In genomic region chr11:95706974-95707387, GRCh38 we compare ENCODE assay signal across 1 cellular context.
TF ChIP-seq lines count a peak whose summit lies in the region.

No MANE protein-coding gene starts in this region.

TF ChIP-seq in K562, 482 proteins besides CTCF, POLR2A, EP300 and RAD21 (continued from another document):
- peak; percentile 86 for TF ChIP-seq CBFA2T3 (IDR thresholded peaks at IDR 0.05)
- peak; percentile 17 for TF ChIP-seq TBP (optimal IDR thresholded peaks at IDR 0.05; ENCODE audit: low read depth, low read length)
- peak; percentile 38; the same call in 1 of the 2 replicates for TF ChIP-seq CREB1 (IDR thresholded peaks at IDR 0.05)
- TF ChIP-seq CREB1 (CRISPR knock-in tag; IDR thresholded peaks at IDR 0.05) = 0 out of 2 replicates have a peak, but pooled peaks have one; percentile 22
- TF ChIP-seq TAL1 (IDR thresholded peaks at IDR 0.05) = peak; percentile 83
- peak; percentile 85 for TF ChIP-seq TCF3 (CRISPR knock-in tag; IDR thresholded peaks at IDR 0.05)
- peak; percentile 86 for TF ChIP-seq DPF2 (IDR thresholded peaks at IDR 0.05)
- peak; percentile 76; the same call in 1 of the 2 replicates for TF ChIP-seq SMARCE1 (IDR thresholded peaks at IDR 0.05)
- TF ChIP-seq, protein P1, sequence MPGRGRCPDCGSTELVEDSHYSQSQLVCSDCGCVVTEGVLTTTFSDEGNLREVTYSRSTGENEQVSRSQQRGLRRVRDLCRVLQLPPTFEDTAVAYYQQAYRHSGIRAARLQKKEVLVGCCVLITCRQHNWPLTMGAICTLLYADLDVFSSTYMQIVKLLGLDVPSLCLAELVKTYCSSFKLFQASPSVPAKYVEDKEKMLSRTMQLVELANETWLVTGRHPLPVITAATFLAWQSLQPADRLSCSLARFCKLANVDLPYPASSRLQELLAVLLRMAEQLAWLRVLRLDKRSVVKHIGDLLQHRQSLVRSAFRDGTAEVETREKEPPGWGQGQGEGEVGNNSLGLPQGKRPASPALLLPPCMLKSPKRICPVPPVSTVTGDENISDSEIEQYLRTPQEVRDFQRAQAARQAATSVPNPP (IDR thresholded peaks at IDR 0.05; ENCODE audit: borderline replicate concordance, insufficient read depth, insufficient read length) = no peak
- no peak for TF ChIP-seq GABPB2 (CRISPR knock-in tag; conservative IDR thresholded peaks at IDR 0.05)
- no peak for TF ChIP-seq COPS2 (conservative IDR thresholded peaks at IDR 0.05)
- no peak for TF ChIP-seq MXD1 (CRISPR knock-in tag; IDR thresholded peaks at IDR 0.05; ENCODE audit: borderline replicate concordance, poor library complexity, severe bottlenecking)
- no peak for TF ChIP-seq TEAD2 (tag; IDR thresholded peaks at IDR 0.05)
- peak; percentile 68 for TF ChIP-seq FOXM1 (IDR thresholded peaks at IDR 0.05; ENCODE audit: low read depth)
- TF ChIP-seq FOXM1 (CRISPR knock-in tag; IDR thresholded peaks at IDR 0.05; ENCODE audit: low read depth) = no peak
- no peak for TF ChIP-seq DLX4 (CRISPR knock-in tag; IDR thresholded peaks at IDR 0.05)
- TF ChIP-seq MTA2 (IDR thresholded peaks at IDR 0.05; ENCODE audit: low read depth) = peak; percentile 51; the same call in 1 of the 2 replicates
